2 cellular contexts compared by ENCODE assay signal in genomic region chr19:50557009-50557613, GRCh38.
TF ChIP-seq lines count a peak whose summit lies in the region.

No MANE protein-coding gene starts in this region.

TF ChIP-seq in neural cell, 6 proteins besides CTCF, POLR2A, EP300 and RAD21 (continued from another document):
- TF ChIP-seq REST (IDR thresholded peaks at IDR 0.05; ENCODE audit: borderline replicate concordance) (no peak), EZH2 (IDR thresholded peaks at IDR 0.05; ENCODE audit: borderline replicate concordance, insufficient read depth, low read length, poor library complexity, severe bottlenecking) (no peak), TAF1 (IDR thresholded peaks at IDR 0.05; ENCODE audit: low read depth) (no peak), MXI1 (conservative IDR thresholded peaks at IDR 0.05; ENCODE audit: poor library complexity, severe bottlenecking) (no peak)
TF ChIP-seq in neural cell: peak in this region for 0.

TF ChIP-seq in GM12891, 5 proteins besides CTCF, POLR2A, EP300 and RAD21 (continued from another document):
- TF ChIP-seq PAX5 (IDR thresholded peaks at IDR 0.05; ENCODE audit: insufficient read depth, low read length, severe bottlenecking) (no peak), SPI1 (IDR thresholded peaks at IDR 0.05; ENCODE audit: low read depth, low read length) (no peak), POLR2AphosphoS5 (IDR thresholded peaks at IDR 0.05; ENCODE audit: low read depth, low read length) (no peak), POU2F2 (IDR thresholded peaks at IDR 0.05; ENCODE audit: low read depth, low read length) (no peak)
